1 cellular context compared by ENCODE assay signal in genomic region chr3:153051427-153052095, GRCh38.
TF ChIP-seq lines count a peak whose summit lies in the region.

No MANE protein-coding gene starts in this region.

TF ChIP-seq in K562, 482 proteins besides CTCF, POLR2A, EP300 and RAD21 (continued from another document and continues in another):
- TF ChIP-seq CEBPG (CRISPR knock-in tag; IDR thresholded peaks at IDR 0.05) (no peak), CEBPG (tag; conservative IDR thresholded peaks at IDR 0.05 in 1 of 2, IDR thresholded peaks at IDR 0.05 in 1 of 2) (peak in 1 of 2 experiments; percentile 65; a peak in 2 of 4 replicates), ATF4 (CRISPR knock-in tag; IDR thresholded peaks at IDR 0.05) (no peak), SMAD2 (IDR thresholded peaks at IDR 0.05; ENCODE audit: low read depth, low read length) (no peak), HMGN3 (IDR thresholded peaks at IDR 0.05; ENCODE audit: borderline replicate concordance, extremely low read depth, insufficient read length, low read depth, low read length) (no peak), DIDO1 (tag; IDR thresholded peaks at IDR 0.05; ENCODE audit: low read depth) (no peak), E2F6 (IDR thresholded peaks at IDR 0.05; ENCODE audit: borderline replicate concordance in 1 of 2, extremely low read depth in 1 of 2, insufficient read depth in 1 of 2, insufficient read length in 1 of 2, low read depth in 1 of 2, low read length in 1 of 2, poor library complexity in 1 of 2, severe bottlenecking in 1 of 2) (no peak), ZNF76 (CRISPR knock-in tag; IDR thresholded peaks at IDR 0.05; ENCODE audit: borderline replicate concordance) (no peak), TGIF2 (CRISPR knock-in tag; IDR thresholded peaks at IDR 0.05) (no peak), COPS2 (conservative IDR thresholded peaks at IDR 0.05) (no peak), KLF16 (IDR thresholded peaks at IDR 0.05) (no peak), ARID2 (IDR thresholded peaks at IDR 0.05) (no peak), ZNF316 (IDR thresholded peaks at IDR 0.05) (peak; percentile 81), E4F1 (CRISPR knock-in tag; IDR thresholded peaks at IDR 0.05; ENCODE audit: borderline replicate concordance) (no peak), MTA3 (IDR thresholded peaks at IDR 0.05; ENCODE audit: borderline replicate concordance) (0 out of 2 replicates have a peak, but pooled peaks have one; percentile 29), PML (IDR thresholded peaks at IDR 0.05; ENCODE audit: low read length) (no peak), NEUROD1 (IDR thresholded peaks at IDR 0.05; ENCODE audit: borderline replicate concordance, low read depth, low read length, partially characterized antibody) (no peak), ZBTB43 (CRISPR knock-in tag; IDR thresholded peaks at IDR 0.05) (no peak), OTX1 (CRISPR knock-in tag; IDR thresholded peaks at IDR 0.05) (no peak), GABPA (tag; conservative IDR thresholded peaks at IDR 0.05; ENCODE audit: low read depth) (no peak; the same call in 1 of the 2 replicates), POLR2B (IDR thresholded peaks at IDR 0.05; ENCODE audit: low read depth, partially characterized antibody) (peak; percentile 55), RBM22 (IDR thresholded peaks at IDR 0.05; ENCODE audit: low read depth, low read length, poor library complexity, severe bottlenecking) (no peak), E2F5 (CRISPR knock-in tag; IDR thresholded peaks at IDR 0.05) (no peak), KLF6 (CRISPR knock-in tag; IDR thresholded peaks at IDR 0.05; ENCODE audit: borderline replicate concordance) (no peak), CCNT2 (IDR thresholded peaks at IDR 0.05; ENCODE audit: borderline replicate concordance, extremely low read depth, insufficient read length, low read depth, low read length) (no peak), SAFB (IDR thresholded peaks at IDR 0.05; ENCODE audit: borderline replicate concordance, low read depth, low read length) (no peak), TFAP4 (CRISPR knock-in tag; IDR thresholded peaks at IDR 0.05; ENCODE audit: borderline replicate concordance) (no peak), SAFB2 (IDR thresholded peaks at IDR 0.05; ENCODE audit: borderline replicate concordance, low read depth, low read length, severe bottlenecking) (no peak), TBL1XR1 (IDR thresholded peaks at IDR 0.05; ENCODE audit: low read length in 2 of 2) (no peak), ZNF668 (CRISPR knock-in tag; IDR thresholded peaks at IDR 0.05) (no peak), MECOM (CRISPR knock-in tag; IDR thresholded peaks at IDR 0.05) (0 out of 2 replicates have a peak, but pooled peaks have one; percentile 53), ELK1 (CRISPR knock-in tag; IDR thresholded peaks at IDR 0.05) (no peak), FOXJ3 (CRISPR knock-in tag; IDR thresholded peaks at IDR 0.05) (no peak), ZNF655 (CRISPR knock-in tag; IDR thresholded peaks at IDR 0.05) (no peak), ZNF274 (IDR thresholded peaks at IDR 0.05; ENCODE audit: borderline replicate concordance, low read depth, low read length) (no peak), ELF2 (CRISPR knock-in tag; IDR thresholded peaks at IDR 0.05) (no peak), SOX6 (IDR thresholded peaks at IDR 0.05) (peak; percentile 43; the same call in 1 of the 2 replicates), HMBOX1 (IDR thresholded peaks at IDR 0.05) (peak; percentile 76), STAT5B (CRISPR knock-in tag; IDR thresholded peaks at IDR 0.05) (no peak), ZNF175 (CRISPR knock-in tag; IDR thresholded peaks at IDR 0.05; ENCODE audit: low read depth) (0 out of 2 replicates have a peak, but pooled peaks have one; percentile 67), ZNF584 (CRISPR knock-in tag; IDR thresholded peaks at IDR 0.05; ENCODE audit: low read depth) (no peak), MEF2D (tag; conservative IDR thresholded peaks at IDR 0.05; ENCODE audit: low read depth) (no peak; the same call in 1 of the 2 replicates), PHF8 (IDR thresholded peaks at IDR 0.05; ENCODE audit: borderline replicate concordance, low read length) (peak; percentile 30; the same call in 1 of the 2 replicates), PREB (CRISPR knock-in tag; IDR thresholded peaks at IDR 0.05) (no peak), ELK3 (CRISPR knock-in tag; IDR thresholded peaks at IDR 0.05) (no peak), CHD2 (IDR thresholded peaks at IDR 0.05; ENCODE audit: low read depth, low read length) (no peak), CBX8 (IDR thresholded peaks at IDR 0.05; ENCODE audit: borderline replicate concordance, extremely low read depth, low read depth, low read length, poor library complexity, severe bottlenecking) (no peak), SRSF3 (IDR thresholded peaks at IDR 0.05; ENCODE audit: insufficient read depth, low read length) (no peak), NFE2 (IDR thresholded peaks at IDR 0.05; ENCODE audit: low read depth) (peak; percentile 70), ZNF197 (CRISPR knock-in tag; IDR thresholded peaks at IDR 0.05; ENCODE audit: low read depth) (peak; percentile 25; the same call in 1 of the 2 replicates), ATF3 (IDR thresholded peaks at IDR 0.05) (peak; percentile 90), ATF3 (CRISPR knock-in tag; conservative IDR thresholded peaks at IDR 0.05) (no peak), HLTF (IDR thresholded peaks at IDR 0.05) (no peak), ZNF134 (CRISPR knock-in tag; conservative IDR thresholded peaks at IDR 0.05) (no peak), NR2F6 (CRISPR knock-in tag; IDR thresholded peaks at IDR 0.05) (no peak), PTBP1 (IDR thresholded peaks at IDR 0.05; ENCODE audit: low read depth, low read length) (no peak), ZNF77 (CRISPR knock-in tag; IDR thresholded peaks at IDR 0.05) (no peak), PHF21A (IDR thresholded peaks at IDR 0.05; ENCODE audit: borderline replicate concordance, low read depth) (no peak), ZNF436 (CRISPR knock-in tag; IDR thresholded peaks at IDR 0.05) (no peak), CBX2 (IDR thresholded peaks at IDR 0.05; ENCODE audit: insufficient read depth, low read length, poor library complexity, severe bottlenecking) (no peak)
